ENCODE assay signal across 25 cellular contexts in the genomic region with DNA sequence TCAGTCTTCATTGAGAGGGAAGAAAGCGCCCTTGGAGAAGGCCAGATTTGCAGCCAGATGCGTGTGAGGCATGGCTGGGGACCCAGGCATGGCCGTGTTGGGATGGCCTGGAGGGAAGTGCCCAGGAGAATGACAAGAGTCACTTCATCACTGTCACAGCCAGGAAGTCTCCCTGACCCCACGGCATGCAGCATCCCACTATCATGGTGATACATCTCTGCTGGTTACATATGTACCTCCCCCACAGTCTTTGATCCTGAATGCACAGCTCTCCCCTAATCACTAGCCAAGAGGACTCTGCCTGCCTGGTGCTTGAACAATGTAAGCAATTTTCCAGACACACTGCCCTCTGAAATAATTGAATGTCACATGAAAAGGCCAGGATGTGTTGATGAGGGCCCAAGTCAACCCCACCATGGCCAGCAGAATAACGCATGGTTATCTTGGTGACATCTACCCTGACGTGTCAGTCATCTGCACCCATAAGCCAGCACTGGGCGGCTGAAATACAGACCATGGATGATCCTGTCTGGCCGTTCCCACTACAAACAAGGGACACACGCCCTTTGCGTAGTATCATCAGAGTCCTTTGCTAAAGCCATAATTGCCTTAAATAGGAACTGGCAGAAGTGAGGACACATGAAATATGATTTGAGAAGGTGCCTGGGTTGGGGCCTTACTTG.
"Had no signal": no experiment of that assay in that cellular context is flagged by ENCODE, and none has a peak within 500 bp of the region (broad histone marks: within the 10 kb centered on the region; RNA-seq: fewer than 3 reads in every experiment).

No MANE protein-coding gene starts in this region.

- ATAC-seq: heart left ventricle; left cardiac atrium; left lung; lower lobe of right lung; mucosa of descending colon; naive thymus-derived CD4-positive, alpha-beta T cell; natural killer cell treated with Interleukin-12 subunit alpha and Interleukin-12 subunit beta and Interleukin-15 and Interleukin-18, amount 100 ng/mL, for 72 hours; psoas muscle; stimulated activated memory B cell treated with anti-CD40 and anti-IgM and Interleukin-4, amounts not matched to agents 10 μg/mL and 1 μg/mL and 100 μg/mL, for 72 hours; stimulated activated naive CD8-positive, alpha-beta T cell treated with anti-CD3 and anti-CD28 coated beads, Interleukin-15, amount 100 ng/mL, for 72 hours had no signal

- DNase-seq: glutamatergic neuron; heart left ventricle; hypothalamus; kidney glomerular epithelial cell; left cardiac atrium; left lung; lower lobe of right lung; mammary epithelial cell; mesendoderm; midbrain; mucosa of descending colon; naive thymus-derived CD4-positive, alpha-beta T cell; nucleus accumbens; psoas muscle; sigmoid colon; small intestine; stimulated activated CD4-positive, alpha-beta T cell treated with anti-CD3 and anti-CD28 coated beads, Interleukin-1b, Interleukin-23, amount 100 ng/mL, for 48 hours; stimulated activated CD4-positive, alpha-beta T cell treated with anti-CD3 and anti-CD28 coated beads, Interleukin-2, amount 100 ng/mL, for 48 hours; stimulated activated CD4-positive, alpha-beta T cell treated with anti-CD3 and anti-CD28 coated beads, Interleukin-4, amount 100 ng/mL, for 4 hours; stimulated activated CD8-positive, alpha-beta memory T cell treated with anti-CD3 and anti-CD28 coated beads, Interleukin-4, amount 100 ng/mL, for 48 hours; stimulated activated naive CD4-positive, alpha-beta T cell treated with Interleukin-2 at 50 U/mL for 16 hours; stimulated activated naive CD8-positive, alpha-beta T cell treated with anti-CD3 and anti-CD28 coated beads, Interleukin-15, amount 100 ng/mL, for 72 hours; substantia nigra had no signal
